Comparison of ENCODE assay signal across 21 cellular contexts in the genomic region with DNA sequence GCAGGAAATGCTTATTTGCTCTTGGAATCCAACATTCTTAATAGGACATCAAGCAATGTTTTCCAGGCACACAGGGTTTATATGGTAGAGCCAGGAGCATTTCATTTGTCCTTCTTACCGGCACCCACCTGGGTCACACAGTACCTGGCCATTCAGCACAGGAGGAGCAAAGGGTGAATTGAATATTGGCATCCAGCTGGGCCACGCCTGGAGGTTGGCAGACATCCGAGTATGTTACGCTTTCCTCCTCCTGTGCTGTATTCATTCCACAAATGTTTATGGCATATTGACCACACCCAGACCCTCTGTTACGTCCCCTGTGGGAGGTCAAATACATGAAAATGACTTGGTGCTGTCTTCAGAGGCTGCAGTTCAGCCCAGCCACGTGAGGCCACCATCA.
DNase-seq lines count a peak whose midpoint lies in the region; ATAC-seq, FAIRE-seq and TF ChIP-seq lines count a peak whose summit lies in the region.
"Had no signal": no experiment of that assay in that cellular context is flagged by ENCODE, and none has a peak within 500 bp of the region (broad histone marks: within the 10 kb centered on the region; RNA-seq: fewer than 3 reads in every experiment).

No MANE protein-coding gene starts in this region.

- no peak for FAIRE-seq in A549 (lab: Jason Lieb, UNC)
- FAIRE-seq: endothelial cell of umbilical vein, K562 had no signal

- TF ChIP-seq EP300 in A549 (IDR thresholded peaks at IDR 0.05) = no peak

- H3K4me3 ChIP-seq in A549 = no peak overlapping the region
- no peak overlapping the region for H3K4me3 ChIP-seq in Peyer's patch
- no peak overlapping the region for H3K4me3 ChIP-seq in fibroblast of pulmonary artery (replicated peaks; ENCODE audit: low read depth, low read length)
- H3K4me3 ChIP-seq: K562, lower lobe of right lung, skin epidermis had no signal

- POLR2A ChIA-PET in A549 (lab: Yijun Ruan, JAX) = no interaction called here

- 48% methylated on average over 6 of the region's 6 CpGs for WGBS in A549 (ENCODE audit: missing lambda C conversion rate)

- CTCF ChIA-PET in A549 (lab: Yijun Ruan, JAX) = no interaction called here

- no peak for ATAC-seq in A549
- ATAC-seq in GM19463 (IDR thresholded peaks at IDR 0.05; ENCODE audit: unreplicated experiment) = no peak
- no peak for ATAC-seq in GM21526 (IDR thresholded peaks at IDR 0.05; ENCODE audit: low FRiP score, unreplicated experiment)
- ATAC-seq: lower lobe of right lung; naive thymus-derived CD8-positive, alpha-beta T cell had no signal

- TF ChIP-seq RAD21 in A549 (conservative IDR thresholded peaks at IDR 0.05 in 1 of 2, IDR thresholded peaks at IDR 0.05 in 1 of 2) = no peak

- no peaks in the 10 kb centered on the region for H3K9me3 ChIP-seq in A549
- no peaks in the 10 kb centered on the region for H3K9me3 ChIP-seq in Peyer's patch
- H3K9me3 ChIP-seq: lower lobe of right lung had no signal

- TF ChIP-seq CTCF in A549 (IDR thresholded peaks at IDR 0.05) = no peak
- no peak for TF ChIP-seq CTCF in Peyer's patch (IDR thresholded peaks at IDR 0.05)
- no peak for TF ChIP-seq CTCF in fibroblast of pulmonary artery (IDR thresholded peaks at IDR 0.05; ENCODE audit: low read length, missing control alignments)

- H3K4me2 ChIP-seq in A549 = peak overlapping the region; percentile 16; the same call in 1 of the 3 replicates

- no peaks in the 10 kb centered on the region for H3K36me3 ChIP-seq in Peyer's patch
- H3K36me3 ChIP-seq: lower lobe of right lung had no signal

- H3K27ac ChIP-seq in A549 = no peak overlapping the region
- peak overlapping the region in 1 of 4 donors; percentile 12 for H3K27ac ChIP-seq in Peyer's patch
- H3K27ac ChIP-seq: HL-60, lower lobe of right lung, skin epidermis had no signal

- no peaks in the 10 kb centered on the region for H3K27me3 ChIP-seq in Peyer's patch

- TF ChIP-seq POLR2A in A549 (IDR thresholded peaks at IDR 0.05; ENCODE audit: low read length) = no peak
- TF ChIP-seq POLR2A in Peyer's patch (IDR thresholded peaks at IDR 0.05) = no peak

- H3K4me1 ChIP-seq in A549 (peaks cover 18% of the 10 kb centered on the region), Peyer's patch (peaks cover 0 to 13% (median 0%) of the 10 kb centered on the region in 4 donors)
- H3K4me1 ChIP-seq: lower lobe of right lung had no signal

- DNase-seq in A549 (ENCODE audit: low read depth in 1 of 2, low spot score in 1 of 2) (peak in 1 of 2 experiments; percentile 18), H4 (ENCODE audit: low spot score) (peak; percentile 63), Peyer's patch (peak in 2 of 3 donors; percentile 71 to 78), fibroblast of pulmonary artery (ENCODE audit: low read depth) (peak; percentile 21), NOMO-1 treated with DMSO at 0.1 percent for 48 hours (lab: John Stamatoyannopoulos, UW; ENCODE audit: unreplicated experiment) (no peak)
- DNase-seq in activated T-cell treated with anti-CD3 and anti-CD28 coated beads, Interleukin-2, amount 50 U/mL, for 48 hours = no peak
- DNase-seq: activated CD4-positive, alpha-beta T cell treated with anti-CD3 and anti-CD28 coated beads for 4 hours; activated CD8-positive, alpha-beta memory T cell treated with anti-CD3 and anti-CD28 coated beads, Interleukin-2, amount 50 U/mL, for 4 hours; activated gamma-delta T cell; cortex of kidney; glutamatergic neuron; lower lobe of right lung; naive thymus-derived CD8-positive, alpha-beta T cell; NCI-H1105; T1000 had no signal

TF ChIP-seq in A549, 52 proteins besides CTCF, POLR2A, EP300 and RAD21:
- TF ChIP-seq KDM5A (IDR thresholded peaks at IDR 0.05) = no peak
- TF ChIP-seq HDAC2 (IDR thresholded peaks at IDR 0.05) = no peak
- TF ChIP-seq TP53 (CRISPR knock-in tag; IDR thresholded peaks at IDR 0.05) = no peak
- TF ChIP-seq KDM1A (IDR thresholded peaks at IDR 0.05; ENCODE audit: low read depth) = no peak
- TF ChIP-seq, protein P1, sequence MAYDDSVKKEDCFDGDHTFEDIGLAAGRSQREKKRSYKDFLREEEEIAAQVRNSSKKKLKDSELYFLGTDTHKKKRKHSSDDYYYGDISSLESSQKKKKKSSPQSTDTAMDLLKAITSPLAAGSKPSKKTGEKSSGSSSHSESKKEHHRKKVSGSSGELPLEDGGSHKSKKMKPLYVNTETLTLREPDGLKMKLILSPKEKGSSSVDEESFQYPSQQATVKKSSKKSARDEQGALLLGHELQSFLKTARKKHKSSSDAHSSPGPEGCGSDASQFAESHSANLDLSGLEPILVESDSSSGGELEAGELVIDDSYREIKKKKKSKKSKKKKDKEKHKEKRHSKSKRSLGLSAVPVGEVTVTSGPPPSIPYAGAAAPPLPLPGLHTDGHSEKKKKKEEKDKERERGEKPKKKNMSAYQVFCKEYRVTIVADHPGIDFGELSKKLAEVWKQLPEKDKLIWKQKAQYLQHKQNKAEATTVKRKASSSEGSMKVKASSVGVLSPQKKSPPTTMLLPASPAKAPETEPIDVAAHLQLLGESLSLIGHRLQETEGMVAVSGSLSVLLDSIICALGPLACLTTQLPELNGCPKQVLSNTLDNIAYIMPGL (CRISPR knock-in tag; IDR thresholded peaks at IDR 0.05; ENCODE audit: borderline replicate concordance) = no peak
- TF ChIP-seq, protein P2, sequence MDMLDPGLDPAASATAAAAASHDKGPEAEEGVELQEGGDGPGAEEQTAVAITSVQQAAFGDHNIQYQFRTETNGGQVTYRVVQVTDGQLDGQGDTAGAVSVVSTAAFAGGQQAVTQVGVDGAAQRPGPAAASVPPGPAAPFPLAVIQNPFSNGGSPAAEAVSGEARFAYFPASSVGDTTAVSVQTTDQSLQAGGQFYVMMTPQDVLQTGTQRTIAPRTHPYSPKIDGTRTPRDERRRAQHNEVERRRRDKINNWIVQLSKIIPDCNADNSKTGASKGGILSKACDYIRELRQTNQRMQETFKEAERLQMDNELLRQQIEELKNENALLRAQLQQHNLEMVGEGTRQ (IDR thresholded peaks at IDR 0.05) = no peak
- no peak for TF ChIP-seq TFCP2L1 (CRISPR knock-in tag; IDR thresholded peaks at IDR 0.05)

Comparison
In these comparisons a context has a peak if more than half of its experiments do, and no peak if none do; other contexts are left out.
1. DNase-seq: peak in H4 (single experiment), Peyer's patch (2 of 3) and fibroblast of pulmonary artery (single experiment); none in activated T-cell treated with anti-CD3 and anti-CD28 coated beads, Interleukin-2, amount 50 U/mL, for 48 hours (0 of 2) and NOMO-1 treated with DMSO at 0.1 percent for 48 hours (single experiment).